ENCODE assay signal across 22 cellular contexts in genomic region chr14:53948181-53948884, GRCh38. TPM values are rescaled to one million over a fixed set of nuclear protein-coding genes. Genes with fewer than 3 reads are reported as not detected.
"Had no signal": no experiment of that assay in that cellular context is flagged by ENCODE, and none has a peak within 500 bp of the region (broad histone marks: within the 10 kb centered on the region; RNA-seq: fewer than 3 reads in every experiment).

No MANE protein-coding gene starts in this region.

- H3K36me3 Mint-ChIP-seq: natural killer cell treated with Interleukin-12 subunit alpha and Interleukin-12 subunit beta and Interleukin-15 and Interleukin-18, amount 100 ng/mL, for 72 hours had no signal

- H3K9me3 Mint-ChIP-seq: activated T-cell treated with anti-CD3 and anti-CD28 coated beads, Interleukin-2, amount 50 U/mL, for 72 hours; natural killer cell treated with Interleukin-12 subunit alpha and Interleukin-12 subunit beta and Interleukin-15 and Interleukin-18, amount 100 ng/mL, for 72 hours; T-helper 2 cell treated with Interferon-gamma antibody and Interleukin-4, amounts not matched to agents 5 μg/mL and 100 μg/mL, for 36 hours had no signal

- H3K27ac ChIP-seq: ascending aorta, esophagus squamous epithelium, tibial artery had no signal

- H3K36me3 ChIP-seq: breast epithelium had no signal

- DNase-seq: activated effector memory CD4-positive, alpha-beta T cell treated with anti-CD3 and anti-CD28 coated beads, Interleukin-2, amount 50 U/mL, for 16 hours; activated naive CD4-positive, alpha-beta T cell treated with anti-CD3 and anti-CD28 coated beads, Interleukin-2, amount 50 U/mL, for 16 hours; activated T-cell treated with anti-CD3 and anti-CD28 coated beads, Interleukin-2, amount 50 U/mL, for 72 hours; cerebellar nuclear complex; cortex of kidney; effector CD8-positive, alpha-beta T cell; esophagus squamous epithelium; left cardiac atrium; mesendoderm; stimulated activated CD4-positive, alpha-beta T cell treated with anti-CD3 and anti-CD28 coated beads, Interleukin-12 subunit alpha, Interleukin-12 subunit beta, amount 100 ng/mL, for 4 hours; stimulated activated CD4-positive, alpha-beta T cell treated with anti-CD3 and anti-CD28 coated beads, Interleukin-1b, Interleukin-23, amount 100 ng/mL, for 48 hours; stimulated activated CD8-positive, alpha-beta memory T cell treated with anti-CD3 and anti-CD28 coated beads, Interleukin-4, amount 100 ng/mL, for 48 hours; stimulated activated naive CD4-positive, alpha-beta T cell; tibial artery had no signal

- H3K4me1 ChIP-seq: breast epithelium had no signal

- FAIRE-seq: urothelium cell line had no signal

- H3K4me3 ChIP-seq: ascending aorta, breast epithelium, esophagus squamous epithelium, tibial artery had no signal

- H3K27ac Mint-ChIP-seq: activated T-cell treated with anti-CD3 and anti-CD28 coated beads, Interleukin-2, amount 50 U/mL, for 72 hours; natural killer cell treated with Interleukin-12 subunit alpha and Interleukin-12 subunit beta and Interleukin-15 and Interleukin-18, amount 100 ng/mL, for 72 hours; progenitor cell of endocrine pancreas; T-helper 2 cell treated with Interferon-gamma antibody and Interleukin-4, amounts not matched to agents 5 μg/mL and 100 μg/mL, for 36 hours had no signal

- H3K27me3 ChIP-seq: ascending aorta had no signal

- ATAC-seq: activated CD4-positive, CD25-positive, alpha-beta regulatory T cell treated with anti-CD3 and anti-CD28 coated beads, Interleukin-2, amount 50 U/mL, for 24 hours; activated T-cell treated with anti-CD3 and anti-CD28 coated beads, Interleukin-2, amount 50 U/mL, for 72 hours; left cardiac atrium; natural killer cell treated with Interleukin-12 subunit alpha and Interleukin-12 subunit beta and Interleukin-15 and Interleukin-18, amount 100 ng/mL, for 72 hours had no signal

- H3K4me3 Mint-ChIP-seq: activated T-cell treated with anti-CD3 and anti-CD28 coated beads, Interleukin-2, amount 50 U/mL, for 72 hours; natural killer cell treated with Interleukin-12 subunit alpha and Interleukin-12 subunit beta and Interleukin-15 and Interleukin-18, amount 100 ng/mL, for 72 hours; T-helper 2 cell treated with Interferon-gamma antibody and Interleukin-4, amounts not matched to agents 5 μg/mL and 100 μg/mL, for 36 hours had no signal

- H3K9me3 ChIP-seq: ascending aorta, breast epithelium, esophagus squamous epithelium, tibial artery had no signal

RNA-seq across cellular contexts. Expression of gene BMP4, which starts 8.3 kb away (rescaled TPM):
- total RNA-seq: activated CD8-positive, alpha-beta memory T cell treated with anti-CD3 and anti-CD28 coated beads for 36 hours had no signal
